16 cellular contexts compared by ENCODE assay signal in genomic region chr10:51468424-51468823, GRCh38.
"Had no signal": no experiment of that assay in that cellular context is flagged by ENCODE, and none has a peak within 500 bp of the region (broad histone marks: within the 10 kb centered on the region; RNA-seq: fewer than 3 reads in every experiment).

No MANE protein-coding gene starts in this region.

- DNase-seq: activated CD4-positive, alpha-beta T cell treated with anti-CD3 and anti-CD28 coated beads, Interleukin-2, amount 50 U/mL, for 1 hour; activated CD8-positive, alpha-beta memory T cell treated with anti-CD3 and anti-CD28 coated beads, Interleukin-2, amount 50 U/mL, for 4 hours; activated effector memory CD4-positive, alpha-beta T cell treated with Interleukin-2 at 50 U/mL for 16 hours; activated T-cell treated with anti-CD3 and anti-CD28 coated beads, Interleukin-2, amount 50 U/mL, for 48 hours; adrenal gland; dermis blood vessel endothelial cell; effector memory CD8-positive, alpha-beta T cell; immature natural killer cell; left cardiac atrium; lower lobe of right lung; natural killer cell; pancreas; sigmoid colon; stimulated activated CD4-positive, alpha-beta T cell treated with anti-CD3 and anti-CD28 coated beads, Interleukin-4, amount 100 ng/mL, for 24 hours; testis had no signal

- H3K27me3 ChIP-seq: adrenal gland, cardiac muscle cell, pancreas, sigmoid colon, testis had no signal

- H3K27ac ChIP-seq: adrenal gland, cardiac muscle cell, lower lobe of right lung, pancreas, sigmoid colon, testis had no signal

- H3K4me3 ChIP-seq: adrenal gland, cardiac muscle cell, lower lobe of right lung, pancreas, sigmoid colon, testis had no signal

- H3K4me1 ChIP-seq: lower lobe of right lung, testis had no signal

- H3K36me3 ChIP-seq: adrenal gland, cardiac muscle cell, lower lobe of right lung, pancreas, sigmoid colon had no signal

- H3K9me3 ChIP-seq: adrenal gland, lower lobe of right lung, pancreas, sigmoid colon, testis had no signal
